Comparison of ENCODE assay signal across 8 cellular contexts in the genomic region with DNA sequence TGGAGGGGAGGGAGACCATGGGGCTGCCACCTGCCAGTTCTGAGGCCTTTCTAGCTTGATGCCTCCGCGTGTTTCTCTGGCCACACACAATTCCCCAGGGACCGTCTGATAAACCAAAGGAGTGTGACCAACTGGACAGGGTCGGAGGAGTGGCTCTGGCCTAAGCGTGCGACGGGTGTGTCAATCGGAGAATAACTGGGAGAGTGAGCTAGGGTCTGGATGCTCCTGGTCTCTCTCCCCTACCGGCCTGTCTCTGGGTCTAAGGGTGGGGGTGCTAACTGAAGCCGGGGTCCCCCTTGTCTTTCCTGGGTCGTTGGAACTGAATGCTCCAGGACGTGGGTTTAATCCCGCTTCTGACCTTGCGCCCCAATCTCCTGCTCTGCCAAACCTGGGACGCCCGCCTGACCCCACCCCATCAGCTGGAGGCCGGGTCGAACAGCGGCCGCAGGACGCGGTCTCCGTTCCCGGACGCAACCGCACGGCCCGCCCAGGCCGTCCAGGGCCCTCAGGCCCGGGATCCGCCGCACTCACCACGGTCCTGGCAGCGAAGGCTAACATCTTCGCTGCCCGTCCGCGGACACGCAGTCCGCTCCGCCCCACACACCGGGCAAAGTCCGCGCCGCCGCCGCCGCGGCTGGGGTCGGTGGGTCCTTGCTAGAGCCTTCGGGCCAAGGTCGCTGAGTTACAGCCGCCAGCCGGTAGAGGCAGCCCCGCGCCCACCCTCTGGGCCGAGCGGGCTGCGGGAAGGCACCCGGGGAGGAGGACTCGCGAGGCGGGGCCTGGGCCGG. TPM values are rescaled to one million over a fixed set of nuclear protein-coding genes. Genes with fewer than 3 reads are reported as not detected.
A peak's percentile ranks its signal among the peaks of the same experiment; 100 is the strongest.
DNase-seq lines count a peak whose midpoint lies in the region; ATAC-seq, FAIRE-seq and TF ChIP-seq lines count a peak whose summit lies in the region.

No MANE protein-coding gene starts in this region.

- SMC1A ChIA-PET in GM12878 (lab: Charles Lee; ENCODE audit: uncharacterized antibody, unreplicated experiment): no interaction called here

- peak overlapping the region; percentile 99 for H3K4me2 ChIP-seq in GM12878 (ENCODE audit: control insufficient read depth, insufficient read depth)

- TF ChIP-seq RAD21 in GM12878 (IDR thresholded peaks at IDR 0.05; ENCODE audit: insufficient read depth, low read depth, low read length): no peak

- H3K27ac ChIP-seq in A673 (ENCODE audit: low read depth, low read length, poor library complexity, severe bottlenecking) (peak overlapping the region; percentile 94), GM12878 (ENCODE audit: control insufficient read depth, insufficient read depth) (no peak overlapping the region), spleen (peak overlapping the region; percentile 55 to 97 (median 92))

- RAD21 ChIA-PET in GM12878 (lab: Charles Lee; ENCODE audit: unreplicated experiment): interaction anchor here (2.2 kb wide), 1 partner anchor 15 kb away, joined by 7 read pairs; no protein-coding TSS in a partner anchor

- H3K4me3 ChIP-seq in A673 (ENCODE audit: low read depth, low read length, poor library complexity, severe bottlenecking) (peak overlapping the region; percentile 88), GM12878 (peak overlapping the region; percentile 58), iPS-18c (ENCODE audit: insufficient read depth, low read depth, low read length) (peak overlapping the region; percentile 67), spleen (peak overlapping the region; percentile 63 to 97 (median 84))

- TF ChIP-seq POLR2A in GM12878 (IDR thresholded peaks at IDR 0.05; ENCODE audit: low read depth, low read length) (no peak), spleen (IDR thresholded peaks at IDR 0.05) (no peak)

- WGBS in GM12878 (ENCODE audit: insufficient coverage, insufficient replicate concordance, low lambda C conversion rate, missing lambda C conversion rate): 4% methylated on average over 59 of the region's 64 CpGs
- WGBS in spleen, 5 donors: 6 to 28% (median 9%) methylated on average over 15 to 64 of the region's 64 CpGs

- no peaks in the 10 kb centered on the region for H4K20me1 ChIP-seq in GM12878 (ENCODE audit: control insufficient read depth, insufficient read depth)

- H3K4me1 ChIP-seq in A673 (ENCODE audit: insufficient read depth, low read length, poor library complexity, severe bottlenecking) (peaks cover 11% of the 10 kb centered on the region), GM12878 (ENCODE audit: control insufficient read depth, insufficient read depth, low read length) (peaks cover 7% of the 10 kb centered on the region), spleen (peaks cover 13 to 59% (median 48%) of the 10 kb centered on the region in 6 donors)

- peak overlapping the region; percentile 7; the same call in 1 of the 2 replicates for H3K9ac ChIP-seq in GM12878 (ENCODE audit: control insufficient read depth, insufficient read depth, low read length)

- no peak for TF ChIP-seq EP300 in GM12878 (IDR thresholded peaks at IDR 0.05; ENCODE audit: borderline replicate concordance in 1 of 2, control insufficient read depth in 1 of 2, low read depth in 2 of 2, low read length in 2 of 2)

- CTCF ChIA-PET in A673 (lab: Charles Lee): no interaction called here
- CTCF ChIA-PET in GM12878 (lab: Yijun Ruan, JAX): interaction anchor here (1.2 to 3.9 kb wide), 2 partner anchors 30 to 32 kb away, joined by 4 to 19 read pairs; no protein-coding TSS in a partner anchor

- no TSS peak for BruUV-seq in A673 (replicated peaks; lab: Mats Ljungman, UMichigan)
- BruUV-seq in GM12878 (replicated peaks; lab: Mats Ljungman, UMichigan): no TSS peak

- intact Hi-C loops in A673 (cut with micrococcal nuclease; ENCODE audit: unreplicated experiment): loop anchor here (2.0 kb wide), 2 partner anchors 17 to 29 kb away; a partner anchor contains a TSS
- intact Hi-C loops in GM12878 (cut with micrococcal nuclease; ENCODE audit: unreplicated experiment): loop anchor here (2.0 kb wide), 1 partner anchor 29 kb away; a partner anchor contains a TSS
- intact Hi-C loops in spleen (cut with DNase I; ENCODE audit: low total_unique reads): no loop called here

- peak overlapping the region; percentile 73 for H2AFZ ChIP-seq in GM12878 (ENCODE audit: control insufficient read depth, low read depth, low read length)

- H3K9me3 ChIP-seq in A673 (ENCODE audit: low read depth, low read length, poor library complexity, severe bottlenecking) (no peaks in the 10 kb centered on the region), GM12878 (replicated peaks; ENCODE audit: control insufficient read depth, insufficient read depth, low read length) (no peaks in the 10 kb centered on the region; the same call in 2 of the 3 replicates), iPS-18c (ENCODE audit: control insufficient read depth, insufficient read depth, low read length) (no peaks in the 10 kb centered on the region), spleen (no peaks in the 10 kb centered on the region)

- H3K36me3 ChIP-seq in A673 (ENCODE audit: insufficient read depth, low read length, poor library complexity, severe bottlenecking) (no peaks in the 10 kb centered on the region), GM12878 (ENCODE audit: control insufficient read depth in 2 of 2, insufficient read depth in 2 of 2, low read length in 1 of 2) (no peaks in the 10 kb centered on the region), spleen (peaks cover 0 to 33% (median 0%) of the 10 kb centered on the region in 6 donors)

- in situ Hi-C loops in GM12878 (cut with MboI): no loop called here

- peak; percentile 21 for ATAC-seq in GM18873 (IDR thresholded peaks at IDR 0.05; ENCODE audit: low FRiP score, unreplicated experiment)
- no peak for ATAC-seq in GM12878

- H3K27me3 ChIP-seq in A673 (replicated peaks; ENCODE audit: insufficient read depth, low read depth, low read length, poor library complexity) (no peaks in the 10 kb centered on the region), GM12878 (replicated peaks in 1 of 2; ENCODE audit: control insufficient read depth in 2 of 2, insufficient read depth in 2 of 2, low read length in 1 of 2) (no peaks in the 10 kb centered on the region; a peak in 1 of 4 replicates), spleen (replicated peaks in 1 of 7) (no peaks in the 10 kb centered on the region)

- DNase-seq in A673 (ENCODE audit: low spot score) (no peak), HuH-7.5 (ENCODE audit: low spot score) (peak; percentile 70), GM12878 (ENCODE audit: low read depth, low spot score) (no peak), spleen (no peak), NCI-H345 (lab: John Stamatoyannopoulos, UW) (no peak), NCI-H1092 treated with DMSO at 0.1 percent for 48 hours (lab: John Stamatoyannopoulos, UW) (no peak)

- TF ChIP-seq CTCF in A673 (conservative IDR thresholded peaks at IDR 0.05; ENCODE audit: low read depth, low read length) (no peak), GM12878 (IDR thresholded peaks at IDR 0.05 in 2 of 3, conservative IDR thresholded peaks at IDR 0.05 in 1 of 3; ENCODE audit: control insufficient read depth in 2 of 3, extremely low read depth in 1 of 3, insufficient read depth in 1 of 3, low read depth in 3 of 3, low read length in 3 of 3) (no peak), spleen (IDR thresholded peaks at IDR 0.05 in 8 of 11, conservative IDR thresholded peaks at IDR 0.05 in 3 of 11) (no peak)

- peaks cover 20% of the 10 kb centered on the region for H3K79me2 ChIP-seq in GM12878 (ENCODE audit: control insufficient read depth, insufficient read depth, low read length)

- POLR2A ChIA-PET in A673 (lab: Charles Lee; ENCODE audit: low non-redundant PET): no interaction called here
- POLR2A ChIA-PET in GM12878 (lab: Charles Lee): interaction anchor here (0.5 to 1.0 kb wide), 2 partner anchors 30 to 485 kb away, joined by 3 to 5 read pairs; no protein-coding TSS in a partner anchor

- FAIRE-seq in GM12878 (lab: Jason Lieb, UNC): no peak

RNA-seq across cellular contexts. Expression of a gene that starts 0.4 kb away (rescaled TPM):
- total RNA-seq in A673 (2021) (10.1 and 16.2 TPM in 2 replicates), GM12878 (2014; rRNA removed) (2.0 TPM in 2 replicates), GM12878 (2014; rRNA removed; fragmentation: Illumina TruSeq; extraction: Trizol) (0.60 and 0.89 TPM in 2 replicates), GM12878 (2021) (2.9 and 3.4 TPM in 2 replicates), spleen (10 to 100 TPM; 14.9 to 32.3 (median 23.9) TPM)
- 0.59 and 1.1 TPM in 2 replicates for total RNA-seq in GM12878 (2013; cell fraction: nucleolus; rRNA removed)
- 0.85 TPM for polyA plus RNA-seq in GM12878 (2011; ENCODE audit: low read depth)
- polyA plus RNA-seq in GM12878 (2011; rRNA removed) (0.32 and 0.61 TPM in 2 replicates), GM12878 (2014; fragmentation: Illumina TruSeq; extraction: Trizol) (0.79 and 1.5 TPM in 2 replicates), GM12878 (2014; fragmentation: Nextera tagmentation; extraction: Ambion mirVana) (under 1 TPM; 0.10 to 0.47 TPM), GM12878 (2014; rRNA removed) (2.0 and 2.7 TPM in 2 replicates), GM12878 (2016; fragmentation: Nextera tagmentation; extraction: Ambion mirVana) (1 to 10 TPM; 3.2 to 3.4 TPM), spleen (10 to 100 TPM in 1 of 3 donors, 1 to 10 TPM in 2; 5.7 to 11.8 (median 7.1) TPM)
- polyA plus RNA-seq in GM12878 (2011; cell fraction: cytosol; rRNA removed): 1.1 and 1.6 TPM in 2 replicates
- polyA plus RNA-seq in GM12878 (2011; cell fraction: nucleus; rRNA removed): 2.0 TPM in 2 replicates
- 2.0 and 3.2 TPM in 2 replicates for polyA plus RNA-seq in GM12878 (2012)
- polyA minus RNA-seq in GM12878 (2011; rRNA and poly(A)+ RNA removed): 1.0 and 1.5 TPM in 2 replicates
- 0.52 and 3.1 TPM in 2 replicates for polyA minus RNA-seq in GM12878 (2011; cell fraction: cytosol; rRNA and poly(A)+ RNA removed)
- polyA minus RNA-seq in GM12878 (2011; cell fraction: nucleus; rRNA and poly(A)+ RNA removed): 0.48 and 1.1 TPM in 2 replicates

RNA-seq across cellular contexts. Expression of a gene that starts 1.1 kb away (rescaled TPM):
- total RNA-seq in A673 (2021): 153 and 157 TPM in 2 replicates
- total RNA-seq in GM12878 (2013; cell fraction: nucleolus; rRNA removed): 38.9 and 47.5 TPM in 2 replicates
- 86.2 and 91.7 TPM in 2 replicates for total RNA-seq in GM12878 (2014; rRNA removed)
- 42.9 and 45.6 TPM in 2 replicates for total RNA-seq in GM12878 (2014; rRNA removed; fragmentation: Illumina TruSeq; extraction: Trizol)
- 91.3 and 100 TPM in 2 replicates for total RNA-seq in GM12878 (2021)
- polyA plus RNA-seq in GM12878 (2011; ENCODE audit: low read depth): 22.8 TPM
- polyA plus RNA-seq in GM12878 (2011; rRNA removed): 90.9 and 111 TPM in 2 replicates
- polyA plus RNA-seq in GM12878 (2011; cell fraction: cytosol; rRNA removed): 132 and 151 TPM in 2 replicates
- polyA plus RNA-seq in GM12878 (2011; cell fraction: nucleus; rRNA removed): 121 and 122 TPM in 2 replicates
- polyA plus RNA-seq in GM12878 (2012): 35.0 and 40.3 TPM in 2 replicates
- polyA plus RNA-seq in GM12878 (2014; fragmentation: Illumina TruSeq; extraction: Trizol): 56.2 and 61.6 TPM in 2 replicates
- polyA plus RNA-seq in GM12878 (2014; fragmentation: Nextera tagmentation; extraction: Ambion mirVana): 1 to 10 TPM; 1.6 to 3.2 TPM
- polyA plus RNA-seq in GM12878 (2014; rRNA removed): 69.6 and 81.5 TPM in 2 replicates
- 10 to 100 TPM; 48.3 to 54.0 TPM for polyA plus RNA-seq in GM12878 (2016; fragmentation: Nextera tagmentation; extraction: Ambion mirVana)
- 86.4 and 110 TPM in 2 replicates for polyA minus RNA-seq in GM12878 (2011; rRNA and poly(A)+ RNA removed)
- polyA minus RNA-seq in GM12878 (2011; cell fraction: cytosol; rRNA and poly(A)+ RNA removed): 42.0 and 43.0 TPM in 2 replicates
- 38.0 and 50.2 TPM in 2 replicates for polyA minus RNA-seq in GM12878 (2011; cell fraction: nucleus; rRNA and poly(A)+ RNA removed)
- total RNA-seq in spleen: 100 to 1,000 TPM in 3 of 7 donors, 10 to 100 TPM in 4; 71.5 to 107 (median 88.9) TPM
- 100 to 1,000 TPM in 1 of 3 donors, 10 to 100 TPM in 2; 38.8 to 104 (median 65.4) TPM for polyA plus RNA-seq in spleen

RNA-seq across cellular contexts. Expression of a gene that starts 29.2 kb away (rescaled TPM):
- total RNA-seq in A673 (2021) (30.2 and 30.4 TPM in 2 replicates), GM12878 (2014; rRNA removed) (12.6 and 13.0 TPM in 2 replicates), GM12878 (2014; rRNA removed; fragmentation: Illumina TruSeq; extraction: Trizol) (8.6 and 10.0 TPM in 2 replicates), GM12878 (2021) (15.2 TPM in 2 replicates), spleen (10 to 100 TPM in 2 of 7 donors, 1 to 10 TPM in 5; 6.0 to 10.1 (median 9.0) TPM)
- total RNA-seq in GM12878 (2013; cell fraction: nucleolus; rRNA removed): 6.4 and 8.2 TPM in 2 replicates
- 3.9 TPM for polyA plus RNA-seq in GM12878 (2011; ENCODE audit: low read depth)
- polyA plus RNA-seq in GM12878 (2011; rRNA removed) (8.0 and 13.2 TPM in 2 replicates), GM12878 (2014; fragmentation: Illumina TruSeq; extraction: Trizol) (6.6 and 13.6 TPM in 2 replicates), GM12878 (2014; fragmentation: Nextera tagmentation; extraction: Ambion mirVana) (1 to 10 TPM in 1 of 2 experiments, under 1 TPM in 1; 0.76 to 3.5 TPM), GM12878 (2014; rRNA removed) (17.4 and 19.9 TPM in 2 replicates), GM12878 (2016; fragmentation: Nextera tagmentation; extraction: Ambion mirVana) (10 to 100 TPM; 18.9 to 19.2 TPM), spleen (1 to 10 TPM; 4.8 to 8.0 (median 5.1) TPM)
- polyA plus RNA-seq in GM12878 (2011; cell fraction: cytosol; rRNA removed): 17.8 and 22.8 TPM in 2 replicates
- polyA plus RNA-seq in GM12878 (2011; cell fraction: nucleus; rRNA removed): 22.8 and 28.4 TPM in 2 replicates
- 5.7 and 6.6 TPM in 2 replicates for polyA plus RNA-seq in GM12878 (2012)
- polyA minus RNA-seq in GM12878 (2011; rRNA and poly(A)+ RNA removed): 9.2 and 14.9 TPM in 2 replicates
- polyA minus RNA-seq in GM12878 (2011; cell fraction: cytosol; rRNA and poly(A)+ RNA removed): 5.1 and 5.5 TPM in 2 replicates
- 4.4 and 7.9 TPM in 2 replicates for polyA minus RNA-seq in GM12878 (2011; cell fraction: nucleus; rRNA and poly(A)+ RNA removed)
